In genomic region chr4:31797052-31797451, GRCh38 we compare ENCODE assay signal across 1 cellular context.
TF ChIP-seq lines count a peak whose summit lies in the region.

No MANE protein-coding gene starts in this region.

TF ChIP-seq in HEK293, 187 proteins besides CTCF, POLR2A, EP300 and RAD21 (continued from another document):
- TF ChIP-seq ZNF510 (tag by site-specific recombination; IDR thresholded peaks at IDR 0.05; ENCODE audit: insufficient replicate concordance) (peak; percentile 50), ZNF202 (tag by site-specific recombination; IDR thresholded peaks at IDR 0.05; ENCODE audit: borderline replicate concordance) (0 out of 2 replicates have a peak, but pooled peaks have one; percentile 62), ZNF426 (tag by site-specific recombination; IDR thresholded peaks at IDR 0.05) (peak; percentile 63), ZFP3 (tag by site-specific recombination; IDR thresholded peaks at IDR 0.05; ENCODE audit: low read depth) (0 out of 2 replicates have a peak, but pooled peaks have one; percentile 17)
